ENCODE assay signal across 1 cellular context in genomic region chr7:879093-879492, GRCh38.
TF ChIP-seq lines count a peak whose summit lies in the region.

No MANE protein-coding gene starts in this region.

TF ChIP-seq in HCT116, 20 proteins besides CTCF, POLR2A, EP300 and RAD21 (continued from another document):
- TF ChIP-seq CBX3 (IDR thresholded peaks at IDR 0.05; ENCODE audit: low read depth) (no peak), ZNF274 (IDR thresholded peaks at IDR 0.05; ENCODE audit: low read depth, low read length) (no peak), EGR1 (IDR thresholded peaks at IDR 0.05; ENCODE audit: low read depth) (no peak), FOSL1 (IDR thresholded peaks at IDR 0.05; ENCODE audit: low read depth) (no peak), TCF7L2 (IDR thresholded peaks at IDR 0.05; ENCODE audit: borderline replicate concordance, extremely low read depth, insufficient read depth, insufficient read length) (no peak), MAX (IDR thresholded peaks at IDR 0.05) (no peak), JUND (IDR thresholded peaks at IDR 0.05) (no peak), CEBPB (IDR thresholded peaks at IDR 0.05; ENCODE audit: low read depth) (no peak), EZH2 (IDR thresholded peaks at IDR 0.05) (no peak), REST (IDR thresholded peaks at IDR 0.05; ENCODE audit: low read depth) (no peak), YY1 (IDR thresholded peaks at IDR 0.05; ENCODE audit: extremely low read depth, insufficient replicate concordance, low read depth, low read length) (no peak)
- TF ChIP-seq, protein P1, sequence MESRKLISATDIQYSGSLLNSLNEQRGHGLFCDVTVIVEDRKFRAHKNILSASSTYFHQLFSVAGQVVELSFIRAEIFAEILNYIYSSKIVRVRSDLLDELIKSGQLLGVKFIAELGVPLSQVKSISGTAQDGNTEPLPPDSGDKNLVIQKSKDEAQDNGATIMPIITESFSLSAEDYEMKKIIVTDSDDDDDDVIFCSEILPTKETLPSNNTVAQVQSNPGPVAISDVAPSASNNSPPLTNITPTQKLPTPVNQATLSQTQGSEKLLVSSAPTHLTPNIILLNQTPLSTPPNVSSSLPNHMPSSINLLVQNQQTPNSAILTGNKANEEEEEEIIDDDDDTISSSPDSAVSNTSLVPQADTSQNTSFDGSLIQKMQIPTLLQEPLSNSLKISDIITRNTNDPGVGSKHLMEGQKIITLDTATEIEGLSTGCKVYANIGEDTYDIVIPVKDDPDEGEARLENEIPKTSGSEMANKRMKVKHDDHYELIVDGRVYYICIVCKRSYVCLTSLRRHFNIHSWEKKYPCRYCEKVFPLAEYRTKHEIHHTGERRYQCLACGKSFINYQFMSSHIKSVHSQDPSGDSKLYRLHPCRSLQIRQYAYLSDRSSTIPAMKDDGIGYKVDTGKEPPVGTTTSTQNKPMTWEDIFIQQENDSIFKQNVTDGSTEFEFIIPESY (IDR thresholded peaks at IDR 0.05; ENCODE audit: extremely low read depth, insufficient replicate concordance, low read length), result no peak
- TF ChIP-seq, protein P2, sequence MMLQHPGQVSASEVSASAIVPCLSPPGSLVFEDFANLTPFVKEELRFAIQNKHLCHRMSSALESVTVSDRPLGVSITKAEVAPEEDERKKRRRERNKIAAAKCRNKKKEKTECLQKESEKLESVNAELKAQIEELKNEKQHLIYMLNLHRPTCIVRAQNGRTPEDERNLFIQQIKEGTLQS (IDR thresholded peaks at IDR 0.05), result no peak
